1 cellular context compared by ENCODE assay signal in the genomic region with DNA sequence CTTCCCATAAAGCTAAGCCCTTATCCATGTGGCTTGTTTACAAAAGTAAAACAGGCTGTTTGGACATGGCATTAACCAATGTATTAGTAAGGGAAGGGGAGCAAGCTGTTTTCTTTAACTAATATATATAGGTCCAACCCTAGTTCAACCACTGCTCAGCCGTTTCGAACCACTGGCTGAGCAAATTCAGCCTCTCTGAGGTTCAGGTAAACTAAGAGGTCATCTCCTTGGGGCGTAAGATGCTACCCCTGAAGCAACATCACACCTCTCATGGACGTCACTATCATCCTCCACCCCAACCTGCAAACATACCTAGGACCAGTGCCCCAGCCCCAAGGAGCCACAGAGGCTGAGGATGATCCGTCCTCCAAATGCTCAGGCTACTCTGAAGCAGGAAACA.
TF ChIP-seq lines count a peak whose summit lies in the region.

No MANE protein-coding gene starts in this region.

TF ChIP-seq in IMR-90, 13 proteins besides CTCF, POLR2A, EP300 and RAD21:
- TF ChIP-seq, protein P1, sequence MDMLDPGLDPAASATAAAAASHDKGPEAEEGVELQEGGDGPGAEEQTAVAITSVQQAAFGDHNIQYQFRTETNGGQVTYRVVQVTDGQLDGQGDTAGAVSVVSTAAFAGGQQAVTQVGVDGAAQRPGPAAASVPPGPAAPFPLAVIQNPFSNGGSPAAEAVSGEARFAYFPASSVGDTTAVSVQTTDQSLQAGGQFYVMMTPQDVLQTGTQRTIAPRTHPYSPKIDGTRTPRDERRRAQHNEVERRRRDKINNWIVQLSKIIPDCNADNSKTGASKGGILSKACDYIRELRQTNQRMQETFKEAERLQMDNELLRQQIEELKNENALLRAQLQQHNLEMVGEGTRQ (IDR thresholded peaks at IDR 0.05; ENCODE audit: low read depth, low read length), result no peak
- TF ChIP-seq MAZ (IDR thresholded peaks at IDR 0.05; ENCODE audit: borderline replicate concordance, low read depth, low read length) (no peak), CHD1 (IDR thresholded peaks at IDR 0.05; ENCODE audit: low read depth, low read length) (no peak), FOS (IDR thresholded peaks at IDR 0.05; ENCODE audit: low read depth, low read length) (no peak), RCOR1 (IDR thresholded peaks at IDR 0.05; ENCODE audit: insufficient replicate concordance, low read length) (no peak), SMC3 (IDR thresholded peaks at IDR 0.05; ENCODE audit: low read depth, low read length) (no peak), MAFK (IDR thresholded peaks at IDR 0.05; ENCODE audit: low read depth, low read length) (no peak), BHLHE40 (IDR thresholded peaks at IDR 0.05; ENCODE audit: low read depth, low read length) (no peak), RFX5 (IDR thresholded peaks at IDR 0.05; ENCODE audit: low read depth, low read length) (no peak), MXI1 (IDR thresholded peaks at IDR 0.05; ENCODE audit: borderline replicate concordance, low read depth, low read length) (no peak), CEBPB (IDR thresholded peaks at IDR 0.05; ENCODE audit: low read depth, low read length) (no peak)
- TF ChIP-seq, protein P2, sequence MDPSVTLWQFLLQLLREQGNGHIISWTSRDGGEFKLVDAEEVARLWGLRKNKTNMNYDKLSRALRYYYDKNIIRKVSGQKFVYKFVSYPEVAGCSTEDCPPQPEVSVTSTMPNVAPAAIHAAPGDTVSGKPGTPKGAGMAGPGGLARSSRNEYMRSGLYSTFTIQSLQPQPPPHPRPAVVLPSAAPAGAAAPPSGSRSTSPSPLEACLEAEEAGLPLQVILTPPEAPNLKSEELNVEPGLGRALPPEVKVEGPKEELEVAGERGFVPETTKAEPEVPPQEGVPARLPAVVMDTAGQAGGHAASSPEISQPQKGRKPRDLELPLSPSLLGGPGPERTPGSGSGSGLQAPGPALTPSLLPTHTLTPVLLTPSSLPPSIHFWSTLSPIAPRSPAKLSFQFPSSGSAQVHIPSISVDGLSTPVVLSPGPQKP (IDR thresholded peaks at IDR 0.05; ENCODE audit: borderline replicate concordance, low read depth, low read length), result no peak
TF ChIP-seq in IMR-90: peak in this region for 0.
